Comparison of ENCODE assay signal across 26 cellular contexts in genomic region chr2:42797281-42797680, GRCh38. TPM values are rescaled to one million over a fixed set of nuclear protein-coding genes. Genes with fewer than 3 reads are reported as not detected.
DNase-seq lines count a peak whose midpoint lies in the region; ATAC-seq and TF ChIP-seq lines count a peak whose summit lies in the region.
"Had no signal": no experiment of that assay in that cellular context is flagged by ENCODE, and none has a peak within 500 bp of the region (broad histone marks: within the 10 kb centered on the region; RNA-seq: fewer than 3 reads in every experiment).

No MANE protein-coding gene starts in this region.

- H3K4me1 ChIP-seq in left ventricle myocardium inferior = peaks cover 38% of the 10 kb centered on the region
- peaks cover 0 to 33% (median 7%) of the 10 kb centered on the region in 9 donors for H3K4me1 ChIP-seq in heart right ventricle
- H3K4me1 ChIP-seq in OCI-LY3 (ENCODE audit: low read length) = peaks cover 44% of the 10 kb centered on the region

- no peak for ATAC-seq in heart right ventricle
- no peak for ATAC-seq in GM21360 (IDR thresholded peaks at IDR 0.05; ENCODE audit: unreplicated experiment)
- ATAC-seq: HCT116 had no signal

- H3K4me2 ChIP-seq in OCI-LY3 (ENCODE audit: low read length) = peak overlapping the region; percentile 66

- no peak overlapping the region for H2AFZ ChIP-seq in OCI-LY3 (ENCODE audit: low read depth, low read length)

- H4K20me1 ChIP-seq in OCI-LY3 (ENCODE audit: insufficient read depth, low read length) = no peaks in the 10 kb centered on the region

- H3K36me3 ChIP-seq in left ventricle myocardium inferior (no peaks in the 10 kb centered on the region), heart right ventricle (no peaks in the 10 kb centered on the region), OCI-LY3 (replicated peaks; ENCODE audit: low read depth, low read length) (no peaks in the 10 kb centered on the region)

- H3K4me3 ChIP-seq in left ventricle myocardium inferior (no peak overlapping the region), heart right ventricle (no peak overlapping the region), OCI-LY3 (ENCODE audit: low read length) (peak overlapping the region; percentile 46; the same call in 1 of the 2 replicates)

- DNase-seq in left ventricle myocardium inferior = no peak
- no peak for DNase-seq in heart right ventricle
- peak; percentile 53 for DNase-seq in mesenteric fat pad (ENCODE audit: low spot score)
- no peak for DNase-seq in DMS79 treated with DMSO at 0.1 percent for 48 hours (lab: John Stamatoyannopoulos, UW)
- no peak for DNase-seq in activated CD8-positive, alpha-beta memory T cell treated with anti-CD3 and anti-CD28 coated beads for 24 hours
- DNase-seq: CD4-positive, CD25-positive, alpha-beta regulatory T cell; DMS153; KG1; MM.1S; NCI-H1048; NCI-H1417; NCI-H1694 treated with DMSO at 0.1 percent for 48 hours; NCI-H2081; NCI-H2227 treated with DMSO at 0.1 percent for 48 hours; NCI-H526 treated with DMSO at 0.1 percent for 48 hours; Right ventricle myocardium superior; RPMI8226 had no signal

- peak overlapping the region; percentile 57; the same call in 1 of the 2 replicates for H3K9ac ChIP-seq in OCI-LY3 (ENCODE audit: low read length)

- intact Hi-C loops in left ventricle myocardium inferior (cut with micrococcal nuclease) = no loop called here
- intact Hi-C loops in heart right ventricle (cut with DNase I) = no loop called here

- H3K27me3 ChIP-seq in left ventricle myocardium inferior (ENCODE audit: low read depth) (peaks cover 11% of the 10 kb centered on the region), heart right ventricle (peaks cover 0 to 9% (median 5%) of the 10 kb centered on the region in 7 donors), OCI-LY3 (ENCODE audit: low read depth, low read length) (no peaks in the 10 kb centered on the region)

- H3K9me3 ChIP-seq in left ventricle myocardium inferior (replicated peaks) = no peaks in the 10 kb centered on the region
- H3K9me3 ChIP-seq in heart right ventricle = no peaks in the 10 kb centered on the region
- no peaks in the 10 kb centered on the region for H3K9me3 ChIP-seq in OCI-LY3 (ENCODE audit: insufficient read depth, low read length)

- no peak for TF ChIP-seq CTCF in left ventricle myocardium inferior (IDR thresholded peaks at IDR 0.05; ENCODE audit: borderline replicate concordance)
- no peak for TF ChIP-seq CTCF in heart right ventricle (IDR thresholded peaks at IDR 0.05)
- no peak for TF ChIP-seq CTCF in OCI-LY3 (IDR thresholded peaks at IDR 0.05; ENCODE audit: low read depth, low read length)

- 75 to 78% methylated on average over 6 of the region's 6 CpGs for WGBS in heart right ventricle, 2 donors

- H3K27ac ChIP-seq in left ventricle myocardium inferior (replicated peaks) (peak overlapping the region; percentile 91), heart right ventricle (peak overlapping the region in 2 of 10 donors; percentile 48 to 65), OCI-LY3 (ENCODE audit: low read length) (peak overlapping the region; percentile 94)

- no peaks in the 10 kb centered on the region for H3K79me2 ChIP-seq in OCI-LY3 (ENCODE audit: low read length)

RNA-seq across cellular contexts. Expression of gene HAAO, which starts 4.9 kb away (rescaled TPM):
- total RNA-seq in left ventricle myocardium inferior (2.3 TPM), heart right ventricle (1 to 10 TPM in 9 of 10 donors, under 1 TPM in 1; 0.80 to 5.0 (median 2.7) TPM), mesenteric fat pad (2.8 TPM)
- polyA plus RNA-seq in heart right ventricle = 1 to 10 TPM; 2.0 to 6.4 TPM
- total RNA-seq: A172; CD4-positive, CD25-positive, alpha-beta regulatory T cell; H4; HT-29; NCI-H460; SK-MEL-5 had no signal

RNA-seq across cellular contexts. Expression of gene OXER1, which starts 33.3 kb away (rescaled TPM):
- total RNA-seq in left ventricle myocardium inferior (0.36 TPM), heart right ventricle (under 1 TPM; 0.20 to 0.78 (median 0.49) TPM), mesenteric fat pad (0.84 TPM)
- 1 to 10 TPM in 1 of 2 donors, under 1 TPM in 1; 0.25 to 1.2 TPM for polyA plus RNA-seq in heart right ventricle
- total RNA-seq: A172; CD4-positive, CD25-positive, alpha-beta regulatory T cell; H4; HT-29; NCI-H460; SK-MEL-5 had no signal
- polyA plus RNA-seq: BJ had no signal
